ENCODE assay signal across 8 cellular contexts in the genomic region with DNA sequence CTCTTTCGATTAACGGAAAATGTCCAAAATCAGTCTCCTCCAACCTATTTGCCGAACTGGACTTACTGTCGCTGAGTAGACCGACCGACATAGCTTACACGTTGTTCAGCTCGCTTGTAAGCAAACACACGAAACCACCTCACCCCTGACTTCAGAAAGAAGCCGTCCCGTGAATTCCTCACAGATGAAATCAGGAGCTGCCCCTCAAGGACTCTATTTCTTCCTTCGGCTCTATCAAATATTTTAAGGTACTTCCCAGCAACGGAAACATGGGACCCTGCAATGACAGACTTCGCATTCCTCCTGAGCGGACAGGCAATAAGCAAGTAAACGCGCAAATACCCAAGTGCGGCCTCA. TPM values are rescaled to one million over a fixed set of nuclear protein-coding genes. Genes with fewer than 3 reads are reported as not detected.
DNase-seq lines count a peak whose midpoint lies in the region; ATAC-seq, FAIRE-seq and TF ChIP-seq lines count a peak whose summit lies in the region.

No MANE protein-coding gene starts in this region.

- H3K9me3 ChIP-seq in keratinocyte (ENCODE audit: control insufficient read depth, low read depth, low read length) = no peaks in the 10 kb centered on the region
- H3K9me3 ChIP-seq in suprapubic skin = no peaks in the 10 kb centered on the region

- no peaks in the 10 kb centered on the region for H4K20me1 ChIP-seq in keratinocyte (ENCODE audit: control insufficient read depth, extremely low read depth, insufficient read depth, low read length)

- peak overlapping the region; percentile 97 for H3K27ac Mint-ChIP-seq in activated naive CD8-positive, alpha-beta T cell treated with anti-CD3 and anti-CD28 coated beads, Interleukin-2, amount 10 ng/mL, durations not matched to agents 7 days and 5 days

- H3K4me1 ChIP-seq in keratinocyte (ENCODE audit: control insufficient read depth, extremely low read depth, insufficient read depth, low read length) = peaks cover 17% of the 10 kb centered on the region
- peaks cover 48% of the 10 kb centered on the region for H3K4me1 ChIP-seq in suprapubic skin

- TF ChIP-seq CTCF in AG09309 (IDR thresholded peaks at IDR 0.05; ENCODE audit: control insufficient read depth, insufficient read depth, low read depth, low read length, missing control alignments) (no peak), keratinocyte (optimal IDR thresholded peaks at IDR 0.05 in 1 of 3, IDR thresholded peaks at IDR 0.05 in 1 of 3, conservative IDR thresholded peaks at IDR 0.05 in 1 of 3; ENCODE audit: extremely low read depth in 1 of 3, insufficient read depth in 2 of 3, low read length in 3 of 3) (no peak), suprapubic skin (IDR thresholded peaks at IDR 0.05) (no peak)

- ATAC-seq in activated naive CD8-positive, alpha-beta T cell treated with anti-CD3 and anti-CD28 coated beads, Interleukin-2, amount 10 ng/mL, durations not matched to agents 7 days and 5 days (ENCODE audit: low read depth) = no peak
- ATAC-seq in HG03097 (IDR thresholded peaks at IDR 0.05; ENCODE audit: low FRiP score, unreplicated experiment) = no peak
- ATAC-seq in sciatic nerve = no peak

- no peak for FAIRE-seq in keratinocyte (lab: Jason Lieb, UNC)

- peak overlapping the region; percentile 79 for H2AFZ ChIP-seq in keratinocyte (ENCODE audit: control insufficient read depth, low read length)

- peak overlapping the region; percentile 82 for H3K4me3 ChIP-seq in AG09309 (ENCODE audit: control insufficient read depth, low read depth, low read length)
- peak overlapping the region; percentile 96 to 99 (median 97) for H3K4me3 ChIP-seq in keratinocyte (ENCODE audit: control insufficient read depth in 2 of 3, extremely low read depth in 1 of 3, insufficient read depth in 2 of 3, low read depth in 1 of 3, low read length in 3 of 3)
- H3K4me3 ChIP-seq in suprapubic skin = peak overlapping the region; percentile 96

- POLR2A ChIA-PET in activated naive CD8-positive, alpha-beta T cell treated with anti-CD3 and anti-CD28 coated beads, Interleukin-2, amount 10 ng/mL, durations not matched to agents 7 days and 5 days (lab: Charles Lee) = interaction anchor here (0.9 to 6.6 kb wide), 8 partner anchors 10 to 277 kb away, joined by 3 to 85 read pairs (median 10); a partner anchor contains a TSS

- peak overlapping the region; percentile 87 for H3K4me2 ChIP-seq in keratinocyte (ENCODE audit: control insufficient read depth, extremely low read depth, insufficient read depth, low read depth, low read length)

- no peak for DNase-seq in AG09309 (ENCODE audit: low read depth)
- peak; percentile 53 for DNase-seq in HPDE6-E6E7 (ENCODE audit: extremely low spot score)
- no peak for DNase-seq in activated naive CD8-positive, alpha-beta T cell treated with anti-CD3 and anti-CD28 coated beads, Interleukin-2, amount 10 ng/mL, durations not matched to agents 7 days and 5 days
- DNase-seq in keratinocyte (ENCODE audit: low read depth, low spot score) = no peak
- DNase-seq in suprapubic skin (ENCODE audit: low spot score in 2 of 2) = no peak
- DNase-seq in OCI-M1 (lab: John Stamatoyannopoulos, UW) = no peak
- DNase-seq in sciatic nerve (ENCODE audit: low spot score) = no peak

- H3K9ac ChIP-seq in keratinocyte (ENCODE audit: control insufficient read depth, extremely low read depth, insufficient read depth, low read length) = peak overlapping the region; percentile 96

- WGBS in suprapubic skin = 4% methylated on average over 18 of the region's 18 CpGs

- peaks cover 18% of the 10 kb centered on the region for H3K36me3 Mint-ChIP-seq in activated naive CD8-positive, alpha-beta T cell treated with anti-CD3 and anti-CD28 coated beads, Interleukin-2, amount 10 ng/mL, durations not matched to agents 7 days and 5 days

- intact Hi-C loops in sciatic nerve (cut with DNase I) = no loop called here

- no peaks in the 10 kb centered on the region for H3K9me3 Mint-ChIP-seq in activated naive CD8-positive, alpha-beta T cell treated with anti-CD3 and anti-CD28 coated beads, Interleukin-2, amount 10 ng/mL, durations not matched to agents 7 days and 5 days

- H3K27me3 ChIP-seq in keratinocyte (ENCODE audit: control insufficient read depth, extremely low read depth, insufficient read depth, low read length) (no peaks in the 10 kb centered on the region), suprapubic skin (no peaks in the 10 kb centered on the region)

- no peaks in the 10 kb centered on the region for H3K9me1 ChIP-seq in keratinocyte (ENCODE audit: control insufficient read depth, extremely low read depth, insufficient read depth, low read length)

- H3K4me1 Mint-ChIP-seq in activated naive CD8-positive, alpha-beta T cell treated with anti-CD3 and anti-CD28 coated beads, Interleukin-2, amount 10 ng/mL, durations not matched to agents 7 days and 5 days = peaks cover 25% of the 10 kb centered on the region

- peaks cover 91% of the 10 kb centered on the region for H3K79me2 ChIP-seq in keratinocyte (ENCODE audit: control insufficient read depth, insufficient read depth, low read length)

- H3K27me3 Mint-ChIP-seq in activated naive CD8-positive, alpha-beta T cell treated with anti-CD3 and anti-CD28 coated beads, Interleukin-2, amount 10 ng/mL, durations not matched to agents 7 days and 5 days = no peaks in the 10 kb centered on the region

- H3K36me3 ChIP-seq in keratinocyte (ENCODE audit: control insufficient read depth in 2 of 2, extremely low read depth in 1 of 2, insufficient read depth in 2 of 2, low read length in 2 of 2) (peaks cover 23 to 37% of the 10 kb centered on the region in 2 experiments), suprapubic skin (peaks cover 6% of the 10 kb centered on the region)

- TF ChIP-seq EP300 in suprapubic skin (IDR thresholded peaks at IDR 0.05) = no peak

- peak overlapping the region; percentile 87 for H3K27ac ChIP-seq in keratinocyte (ENCODE audit: control insufficient read depth, insufficient read depth, low read length)
- H3K27ac ChIP-seq in suprapubic skin = peak overlapping the region; percentile 92

- no peak for TF ChIP-seq POLR2A in suprapubic skin (IDR thresholded peaks at IDR 0.05)

- H3K4me3 Mint-ChIP-seq in activated naive CD8-positive, alpha-beta T cell treated with anti-CD3 and anti-CD28 coated beads, Interleukin-2, amount 10 ng/mL, durations not matched to agents 7 days and 5 days = no peak overlapping the region

- dilution Hi-C loops in keratinocyte (cut with MboI; ENCODE audit: extremely low pct_ligation_motif_present, low sequenced_read_pairs) = no loop called here

RNA-seq across cellular contexts. Expression of a gene that starts 1.0 kb away (rescaled TPM):
- total RNA-seq in activated naive CD8-positive, alpha-beta T cell treated with anti-CD3 and anti-CD28 coated beads, Interleukin-2, amount 10 ng/mL, durations not matched to agents 7 days and 5 days = 10 to 100 TPM; 42.1 to 43.0 TPM
- 20.7 to 27.9 TPM (median 23.7 TPM) in 3 replicates for polyA plus RNA-seq in keratinocyte
- 24.2 TPM for polyA plus RNA-seq in keratinocyte (2011; ENCODE audit: low read depth)
- 21.9 and 23.8 TPM in 2 replicates for polyA plus RNA-seq in keratinocyte (2011; cell fraction: cytosol; rRNA removed)
- 20.3 and 22.4 TPM in 2 replicates for polyA plus RNA-seq in keratinocyte (2011; cell fraction: nucleus; rRNA removed)
- polyA plus RNA-seq in keratinocyte (2012; ENCODE audit: low replicate concordance) = 24.1 and 35.8 TPM in 2 replicates
- 26.7 to 29.3 TPM (median 28.8 TPM) in 3 replicates for polyA minus RNA-seq in keratinocyte
- polyA minus RNA-seq in keratinocyte (2011; cell fraction: cytosol; rRNA and poly(A)+ RNA removed) = 18.8 TPM
- 11.2 and 16.0 TPM in 2 replicates for polyA minus RNA-seq in keratinocyte (2011; cell fraction: nucleus; rRNA and poly(A)+ RNA removed)
- total RNA-seq in suprapubic skin = 10 to 100 TPM; 30.4 to 57.0 (median 45.1) TPM
- total RNA-seq in sciatic nerve = 27.2 TPM

RNA-seq across cellular contexts. Expression of a gene that starts 10.7 kb away (rescaled TPM):
- 100 to 1,000 TPM; 100 to 104 TPM for total RNA-seq in activated naive CD8-positive, alpha-beta T cell treated with anti-CD3 and anti-CD28 coated beads, Interleukin-2, amount 10 ng/mL, durations not matched to agents 7 days and 5 days
- polyA plus RNA-seq in keratinocyte = 11.1 to 19.3 TPM (median 14.2 TPM) in 3 replicates
- 15.1 TPM for polyA plus RNA-seq in keratinocyte (2011; ENCODE audit: low read depth)
- polyA plus RNA-seq in keratinocyte (2011; cell fraction: cytosol; rRNA removed) = 8.5 and 10.2 TPM in 2 replicates
- polyA plus RNA-seq in keratinocyte (2011; cell fraction: nucleus; rRNA removed) = 47.2 and 48.5 TPM in 2 replicates
- polyA plus RNA-seq in keratinocyte (2012; ENCODE audit: low replicate concordance) = 15.8 and 19.5 TPM in 2 replicates
- 15.5 to 24.0 TPM (median 22.7 TPM) in 3 replicates for polyA minus RNA-seq in keratinocyte
- polyA minus RNA-seq in keratinocyte (2011; cell fraction: cytosol; rRNA and poly(A)+ RNA removed) = 9.8 TPM
- polyA minus RNA-seq in keratinocyte (2011; cell fraction: nucleus; rRNA and poly(A)+ RNA removed) = 28.4 and 41.6 TPM in 2 replicates
- total RNA-seq in suprapubic skin (100 to 1,000 TPM in 1 of 4 donors, 10 to 100 TPM in 3; 64.6 to 143 (median 79.2) TPM), sciatic nerve (60.9 TPM)

RNA-seq across cellular contexts. Expression of a gene that starts 15.5 kb away (rescaled TPM):
- 10 to 100 TPM; 40.9 to 43.5 TPM for total RNA-seq in activated naive CD8-positive, alpha-beta T cell treated with anti-CD3 and anti-CD28 coated beads, Interleukin-2, amount 10 ng/mL, durations not matched to agents 7 days and 5 days
- 0.02 to 0.09 TPM in 2 of 3 replicates, not detected in the other for polyA plus RNA-seq in keratinocyte
- not detected for polyA plus RNA-seq in keratinocyte (2011; ENCODE audit: low read depth)
- polyA plus RNA-seq in keratinocyte (2011; cell fraction: cytosol; rRNA removed) = not detected in 2 replicates
- polyA plus RNA-seq in keratinocyte (2011; cell fraction: nucleus; rRNA removed) = 0.06 and 0.08 TPM in 2 replicates
- polyA plus RNA-seq in keratinocyte (2012; ENCODE audit: low replicate concordance) = 0.04 TPM in 1 of 2 replicates, not detected in the other
- not detected in 3 replicates for polyA minus RNA-seq in keratinocyte
- polyA minus RNA-seq in keratinocyte (2011; cell fraction: cytosol; rRNA and poly(A)+ RNA removed) = not detected
- not detected in 2 replicates for polyA minus RNA-seq in keratinocyte (2011; cell fraction: nucleus; rRNA and poly(A)+ RNA removed)
- total RNA-seq in suprapubic skin (1 to 10 TPM in 1 of 4 donors, under 1 TPM in 3; 0.10 to 2.1 (median 0.66) TPM), sciatic nerve (3.8 TPM)
